20 cellular contexts compared by ENCODE assay signal in genomic region chr4:87904627-87905026, GRCh38.
DNase-seq lines count a peak whose midpoint lies in the region; ATAC-seq, FAIRE-seq and TF ChIP-seq lines count a peak whose summit lies in the region.
"Had no signal": no experiment of that assay in that cellular context is flagged by ENCODE, and none has a peak within 500 bp of the region (broad histone marks: within the 10 kb centered on the region; RNA-seq: fewer than 3 reads in every experiment).

No MANE protein-coding gene starts in this region.

- peak overlapping the region; percentile 37; the same call in 1 of the 2 replicates for H2AFZ ChIP-seq in H1 (ENCODE audit: low read length)

- no peaks in the 10 kb centered on the region for H3K79me1 ChIP-seq in H1 (ENCODE audit: low read depth, low read length)
- H3K79me1 ChIP-seq in mesendoderm (ENCODE audit: low read length) = no peaks in the 10 kb centered on the region

- H4K8ac ChIP-seq in H1 (ENCODE audit: extremely low read depth, insufficient read depth, low read length) (no peak overlapping the region), mesendoderm (ENCODE audit: low read depth, low read length) (no peak overlapping the region)

- no peak for TF ChIP-seq POLR2A in H1 (IDR thresholded peaks at IDR 0.05; ENCODE audit: control extremely low read depth in 1 of 2, low read depth in 2 of 2, low read length in 2 of 2)

- peak overlapping the region; percentile 44; the same call in 1 of the 2 replicates for H3K18ac ChIP-seq in H1 (ENCODE audit: extremely low read depth, low read length)
- no peak overlapping the region for H3K18ac ChIP-seq in mesendoderm (ENCODE audit: low read length)

- H4K5ac ChIP-seq in H1 (ENCODE audit: insufficient read length, low read depth, low read length) (no peak overlapping the region), mesendoderm (ENCODE audit: low read length) (no peak overlapping the region)

- FAIRE-seq in H1 (lab: Jason Lieb, UNC) = no peak
- FAIRE-seq: A204.1, D721Med, GM12892, GM18507, HepG2 had no signal

- H2BK5ac ChIP-seq in H1 (ENCODE audit: low read depth, low read length) (0 out of 2 replicates have a peak overlapping the region, but pooled peaks have one; percentile 35), mesendoderm (ENCODE audit: low read length) (peak overlapping the region; percentile 18)

- H3K9ac ChIP-seq in H1 (replicated peaks in 1 of 4; ENCODE audit: extremely low read depth in 1 of 4, low read depth in 3 of 4, low read length in 3 of 4) = no peak overlapping the region
- H3K9ac ChIP-seq in mesendoderm (ENCODE audit: low read length) = no peak overlapping the region

- no peaks in the 10 kb centered on the region for H3K79me2 ChIP-seq in H1 (ENCODE audit: control insufficient read depth in 1 of 2, insufficient read depth in 2 of 2, low read length in 2 of 2)
- no peaks in the 10 kb centered on the region for H3K79me2 ChIP-seq in mesendoderm (ENCODE audit: control insufficient read depth, insufficient read depth, low read length)

- TF ChIP-seq RAD21 in H1 (IDR thresholded peaks at IDR 0.05 in 1 of 2, conservative IDR thresholded peaks at IDR 0.05 in 1 of 2; ENCODE audit: low read depth in 2 of 2, low read length in 2 of 2) = no peak

- peak overlapping the region; percentile 60; the same call in 1 of the 2 replicates for H2BK12ac ChIP-seq in H1 (ENCODE audit: low read depth, low read length)

- no peak for ATAC-seq in HG03139 (IDR thresholded peaks at IDR 0.05; ENCODE audit: unreplicated experiment)
- ATAC-seq in GM18907 (IDR thresholded peaks at IDR 0.05; ENCODE audit: unreplicated experiment) = no peak
- ATAC-seq: HepG2 had no signal

- H3K56ac ChIP-seq in H1 (replicated peaks; ENCODE audit: insufficient read length, low read depth, low read length) (no peak overlapping the region), mesendoderm (ENCODE audit: low read length) (peak overlapping the region; percentile 58)

- CTCF ChIA-PET in H1 (lab: Charles Lee; ENCODE audit: partially characterized antibody) = interaction anchor here (0.6 to 4.6 kb wide), 9 partner anchors 9 to 87 kb away, joined by 3 to 52 read pairs (median 4); partner anchors contain the start of gene SPP1

- no peaks in the 10 kb centered on the region for H4K20me1 ChIP-seq in H1 (replicated peaks in 1 of 2; ENCODE audit: control insufficient read depth in 1 of 2, insufficient read depth in 2 of 2, low read length in 2 of 2)

- H3K23me2 ChIP-seq in H1 (ENCODE audit: low read depth, low read length) = no peaks in the 10 kb centered on the region

- H3K14ac ChIP-seq in H1 (ENCODE audit: insufficient read length) = no peak overlapping the region

- H3K23ac ChIP-seq in H1 (ENCODE audit: insufficient read length) = no peak overlapping the region
- H3K23ac ChIP-seq in mesendoderm (ENCODE audit: low read length) = peak overlapping the region; percentile 52

- H3K9me3 ChIP-seq in H1 (ENCODE audit: insufficient read depth in 2 of 2, low read depth in 1 of 2, low read length in 1 of 2) = no peaks in the 10 kb centered on the region
- H3K9me3 ChIP-seq: BE2C had no signal

- H3K4me3 ChIP-seq in H1 (ENCODE audit: extremely low read depth in 1 of 4, insufficient read depth in 2 of 4, low read depth in 3 of 4, low read length in 4 of 4) = no peak overlapping the region
- H3K4me3 ChIP-seq in mesendoderm (ENCODE audit: low read length) = no peak overlapping the region

- no peaks in the 10 kb centered on the region; a peak in 2 of 7 replicates for H3K4me1 ChIP-seq in H1 (replicated peaks in 1 of 4; ENCODE audit: control insufficient read depth in 3 of 4, insufficient read depth in 4 of 4, low read length in 3 of 4)
- peaks cover 4% of the 10 kb centered on the region for H3K4me1 ChIP-seq in mesendoderm (ENCODE audit: control insufficient read depth, low read depth, low read length)
- H3K4me1 ChIP-seq: BE2C had no signal

- H3K4ac ChIP-seq in H1 (replicated peaks; ENCODE audit: insufficient read length, low read depth, low read length) (no peak overlapping the region), mesendoderm (ENCODE audit: low read depth, low read length) (peak overlapping the region; percentile 1)

- H3K27me3 ChIP-seq in H1 (replicated peaks in 1 of 4; ENCODE audit: control insufficient read depth in 3 of 4, extremely low read depth in 1 of 4, insufficient read depth in 3 of 4, low read length in 3 of 4) (no peaks in the 10 kb centered on the region), mesendoderm (ENCODE audit: insufficient read depth, low read length, poor library complexity) (no peaks in the 10 kb centered on the region)
- H3K27me3 ChIP-seq: BE2C had no signal

- H4K91ac ChIP-seq in H1 (replicated peaks; ENCODE audit: insufficient read length, low read length) = peak overlapping the region; percentile 81

- 93% methylated on average over 5 of the region's 5 CpGs; no CpG with 5 or more reads in 1 of the 2 experiments for WGBS in H1 (ENCODE audit: extremely low coverage in 1 of 2, insufficient coverage in 1 of 2, insufficient read length in 1 of 2, insufficient replicate concordance in 2 of 2, low coverage in 1 of 2, low lambda C conversion rate in 2 of 2, missing lambda C conversion rate in 1 of 2), 2 experiments
- no CpG with 5 or more reads among the region's 5 CpGs for WGBS in mesendoderm (ENCODE audit: extremely low coverage, insufficient coverage, low lambda C conversion rate)

- no peak for TF ChIP-seq EP300 in H1 (IDR thresholded peaks at IDR 0.05; ENCODE audit: borderline replicate concordance in 1 of 2, low read depth in 2 of 2, low read length in 2 of 2)

- DNase-seq in H1 (ENCODE audit: low read depth in 1 of 2, low spot score in 2 of 2) (no peak), mesendoderm (no peak), retina (peak; percentile 21), D341Med (ENCODE audit: low spot score) (no peak)
- DNase-seq: ACHN; BE2C; C1 segment of cervical spinal cord; CD4-positive, CD25-positive, alpha-beta regulatory T cell; CD8-positive, alpha-beta memory T cell; COR-L47; GDM1; GOT3; H9 had no signal

- H2BK15ac ChIP-seq in H1 (ENCODE audit: low read length) = 0 out of 2 replicates have a peak overlapping the region, but pooled peaks have one; percentile 95
- H2BK15ac ChIP-seq in mesendoderm (replicated peaks; ENCODE audit: low read depth) = no peak overlapping the region

- peak overlapping the region; percentile 75 for H2BK20ac ChIP-seq in H1 (ENCODE audit: low read length)

- H2BK120ac ChIP-seq in H1 (replicated peaks; ENCODE audit: low read depth, low read length) (no peak overlapping the region), mesendoderm (ENCODE audit: low read depth, low read length) (no peak overlapping the region)

- TF ChIP-seq CTCF in H1 (IDR thresholded peaks at IDR 0.05; ENCODE audit: control extremely low read depth in 1 of 3, insufficient read depth in 1 of 3, low read depth in 1 of 3, low read length in 3 of 3) = no peak

- H3K4me2 ChIP-seq in H1 (ENCODE audit: insufficient read depth in 1 of 2, low read depth in 2 of 2, low read length in 2 of 2) (no peak overlapping the region), mesendoderm (ENCODE audit: low read length) (no peak overlapping the region)

- POLR2A ChIA-PET in H1 (lab: Charles Lee; ENCODE audit: partially characterized antibody) = interaction anchor here (0.8 to 3.9 kb wide), 8 partner anchors 8 to 40 kb away, joined by 3 to 15 read pairs (median 10); no protein-coding TSS in a partner anchor

- H2AK5ac ChIP-seq in H1 (ENCODE audit: low read depth, low read length) (no peak overlapping the region), mesendoderm (ENCODE audit: low read length) (peak overlapping the region; percentile 40)

- H3K36me3 ChIP-seq in H1 (ENCODE audit: control insufficient read depth in 2 of 4, insufficient read depth in 4 of 4, low read length in 3 of 4) (no peaks in the 10 kb centered on the region), mesendoderm (ENCODE audit: control insufficient read depth, insufficient read depth, low read length) (no peaks in the 10 kb centered on the region)
- H3K36me3 ChIP-seq: BE2C had no signal

- H3K27ac ChIP-seq in H1 (ENCODE audit: low read depth, low read length) (no peak overlapping the region), mesendoderm (ENCODE audit: low read depth, low read length) (no peak overlapping the region)

TF ChIP-seq in H1, 55 proteins besides CTCF, POLR2A, EP300 and RAD21:
- TF ChIP-seq YY1 (IDR thresholded peaks at IDR 0.05; ENCODE audit: low read depth, low read length) = no peak
- no peak for TF ChIP-seq POU5F1 (IDR thresholded peaks at IDR 0.05; ENCODE audit: low read depth, low read length)
- no peak for TF ChIP-seq HDAC6 (IDR thresholded peaks at IDR 0.05; ENCODE audit: low read depth, low read length)
- no peak for TF ChIP-seq CEBPB (IDR thresholded peaks at IDR 0.05; ENCODE audit: low read depth, low read length)
- TF ChIP-seq SUZ12 (IDR thresholded peaks at IDR 0.05; ENCODE audit: low read length) = no peak
- no peak for TF ChIP-seq MAFK (IDR thresholded peaks at IDR 0.05; ENCODE audit: low read depth, low read length)
